1 cellular context compared by ENCODE assay signal in the genomic region with DNA sequence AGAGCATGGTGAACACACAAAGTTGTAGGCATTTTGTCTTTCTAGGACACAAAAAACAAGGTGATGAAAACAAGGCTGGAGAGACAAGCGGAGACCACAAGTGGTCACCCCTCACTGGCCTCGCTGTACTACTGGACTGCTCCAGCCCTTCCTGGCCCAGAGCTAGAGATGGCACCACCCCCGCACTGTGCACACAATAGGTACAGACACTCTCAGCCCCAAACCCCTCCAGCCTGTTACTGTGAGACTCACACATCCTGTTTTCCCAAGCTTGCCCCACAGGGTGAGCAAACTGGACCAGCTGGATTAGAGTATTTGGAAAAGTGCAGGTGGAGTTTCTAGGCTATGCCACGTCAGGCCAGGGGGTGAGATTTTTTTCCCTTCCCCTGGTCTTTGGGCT.
TF ChIP-seq lines count a peak whose summit lies in the region.

No MANE protein-coding gene starts in this region.

TF ChIP-seq in HepG2, 621 proteins besides CTCF, POLR2A, EP300 and RAD21 (continued from another document):
- TF ChIP-seq ZNF687 (CRISPR knock-in tag; IDR thresholded peaks at IDR 0.05) (peak; percentile 42), ZNF20 (CRISPR knock-in tag; IDR thresholded peaks at IDR 0.05) (no peak), ZBTB8A (CRISPR knock-in tag; IDR thresholded peaks at IDR 0.05; ENCODE audit: borderline replicate concordance, low read depth) (no peak), ZBTB42 (CRISPR knock-in tag; IDR thresholded peaks at IDR 0.05) (no peak), ZNF468 (CRISPR knock-in tag; IDR thresholded peaks at IDR 0.05) (no peak), GATA4 (IDR thresholded peaks at IDR 0.05; ENCODE audit: borderline replicate concordance, low read depth) (no peak), ZBTB38 (CRISPR knock-in tag; IDR thresholded peaks at IDR 0.05) (peak; percentile 57; the same call in 1 of the 2 replicates), SP2 (CRISPR knock-in tag; IDR thresholded peaks at IDR 0.05) (0 out of 2 replicates have a peak, but pooled peaks have one; percentile 22), CC2D1A (CRISPR knock-in tag; IDR thresholded peaks at IDR 0.05) (no peak), NFE2L2 (IDR thresholded peaks at IDR 0.05; ENCODE audit: low read length) (no peak), DR1 (CRISPR knock-in tag; IDR thresholded peaks at IDR 0.05) (no peak), ZNF414 (CRISPR knock-in tag; IDR thresholded peaks at IDR 0.05) (no peak), ZNF24 (IDR thresholded peaks at IDR 0.05) (no peak), CCAR2 (optimal IDR thresholded peaks at IDR 0.05; ENCODE audit: low read depth, low read length) (no peak), NCOA5 (CRISPR knock-in tag; IDR thresholded peaks at IDR 0.05) (no peak), SAP130 (CRISPR knock-in tag; IDR thresholded peaks at IDR 0.05; ENCODE audit: low read depth) (peak; percentile 31; the same call in 1 of the 2 replicates), SOX5 (CRISPR knock-in tag; IDR thresholded peaks at IDR 0.05; ENCODE audit: borderline replicate concordance) (0 out of 2 replicates have a peak, but pooled peaks have one; percentile 18), ZZZ3 (CRISPR knock-in tag; IDR thresholded peaks at IDR 0.05; ENCODE audit: borderline replicate concordance) (no peak), ZNF607 (CRISPR knock-in tag; IDR thresholded peaks at IDR 0.05; ENCODE audit: borderline replicate concordance) (0 out of 2 replicates have a peak, but pooled peaks have one; percentile 26), ZNF891 (CRISPR knock-in tag; IDR thresholded peaks at IDR 0.05) (no peak), SIN3B (IDR thresholded peaks at IDR 0.05; ENCODE audit: low read length) (no peak), ELF3 (CRISPR knock-in tag; IDR thresholded peaks at IDR 0.05) (0 out of 2 replicates have a peak, but pooled peaks have one; percentile 21)
- TF ChIP-seq, protein P1, sequence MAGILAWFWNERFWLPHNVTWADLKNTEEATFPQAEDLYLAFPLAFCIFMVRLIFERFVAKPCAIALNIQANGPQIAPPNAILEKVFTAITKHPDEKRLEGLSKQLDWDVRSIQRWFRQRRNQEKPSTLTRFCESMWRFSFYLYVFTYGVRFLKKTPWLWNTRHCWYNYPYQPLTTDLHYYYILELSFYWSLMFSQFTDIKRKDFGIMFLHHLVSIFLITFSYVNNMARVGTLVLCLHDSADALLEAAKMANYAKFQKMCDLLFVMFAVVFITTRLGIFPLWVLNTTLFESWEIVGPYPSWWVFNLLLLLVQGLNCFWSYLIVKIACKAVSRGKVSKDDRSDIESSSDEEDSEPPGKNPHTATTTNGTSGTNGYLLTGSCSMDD (CRISPR knock-in tag; IDR thresholded peaks at IDR 0.05): no peak
- TF ChIP-seq, protein P2, sequence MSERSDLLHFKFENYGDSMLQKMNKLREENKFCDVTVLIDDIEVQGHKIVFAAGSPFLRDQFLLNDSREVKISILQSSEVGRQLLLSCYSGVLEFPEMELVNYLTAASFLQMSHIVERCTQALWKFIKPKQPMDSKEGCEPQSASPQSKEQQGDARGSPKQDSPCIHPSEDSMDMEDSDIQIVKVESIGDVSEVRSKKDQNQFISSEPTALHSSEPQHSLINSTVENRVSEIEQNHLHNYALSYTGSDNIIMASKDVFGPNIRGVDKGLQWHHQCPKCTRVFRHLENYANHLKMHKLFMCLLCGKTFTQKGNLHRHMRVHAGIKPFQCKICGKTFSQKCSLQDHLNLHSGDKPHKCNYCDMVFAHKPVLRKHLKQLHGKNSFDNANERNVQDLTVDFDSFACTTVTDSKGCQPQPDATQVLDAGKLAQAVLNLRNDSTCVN (CRISPR knock-in tag; IDR thresholded peaks at IDR 0.05; ENCODE audit: borderline replicate concordance): no peak
- TF ChIP-seq, protein P3, sequence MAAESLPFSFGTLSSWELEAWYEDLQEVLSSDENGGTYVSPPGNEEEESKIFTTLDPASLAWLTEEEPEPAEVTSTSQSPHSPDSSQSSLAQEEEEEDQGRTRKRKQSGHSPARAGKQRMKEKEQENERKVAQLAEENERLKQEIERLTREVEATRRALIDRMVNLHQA (CRISPR knock-in tag; IDR thresholded peaks at IDR 0.05): no peak
